Comparison of ENCODE assay signal across 1 cellular context in the genomic region with DNA sequence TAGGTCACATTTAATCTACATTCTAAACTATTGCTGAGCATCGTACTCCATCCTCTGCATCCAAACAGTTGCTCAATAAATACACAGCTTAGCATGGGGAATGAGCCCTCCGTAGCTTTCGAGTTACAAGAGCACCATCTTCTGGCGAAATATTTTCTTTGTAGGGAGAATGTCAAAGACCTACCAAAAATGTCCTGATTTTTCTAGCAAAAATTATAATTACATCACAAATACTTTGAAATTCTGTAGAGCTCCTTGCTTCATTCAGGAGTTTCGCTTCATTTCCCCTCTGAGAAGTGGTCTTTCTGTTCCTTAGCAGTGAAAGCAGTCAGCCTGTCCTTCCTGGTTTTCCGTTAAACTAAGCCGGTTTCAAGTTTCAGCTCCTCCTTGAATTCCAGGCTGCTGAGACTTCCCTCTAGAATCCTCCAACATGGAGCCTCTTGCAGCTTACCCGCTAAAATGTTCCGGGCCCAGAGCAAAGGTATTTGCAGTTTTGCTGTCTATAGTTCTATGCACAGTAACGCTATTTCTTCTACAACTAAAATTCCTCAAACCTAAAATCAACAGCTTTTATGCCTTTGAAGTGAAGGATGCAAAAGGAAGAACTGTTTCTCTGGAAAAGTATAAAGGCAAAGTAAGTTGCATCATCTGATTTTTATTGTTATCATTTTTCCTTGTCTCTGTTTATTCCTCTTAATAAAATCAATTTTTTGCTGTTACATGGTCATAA.
TF ChIP-seq lines count a peak whose summit lies in the region.

A gene with protein sequence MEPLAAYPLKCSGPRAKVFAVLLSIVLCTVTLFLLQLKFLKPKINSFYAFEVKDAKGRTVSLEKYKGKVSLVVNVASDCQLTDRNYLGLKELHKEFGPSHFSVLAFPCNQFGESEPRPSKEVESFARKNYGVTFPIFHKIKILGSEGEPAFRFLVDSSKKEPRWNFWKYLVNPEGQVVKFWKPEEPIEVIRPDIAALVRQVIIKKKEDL (plus strand): TSS at position 409 of the 730 bp plus-strand sequence. CDS start 22 bp downstream, at position 431.

TF ChIP-seq in HEK293, 187 proteins besides CTCF, POLR2A, EP300 and RAD21 (continued from another document):
- TF ChIP-seq SP3 (tag by site-specific recombination; IDR thresholded peaks at IDR 0.05) (0 out of 2 replicates have a peak, but pooled peaks have one; percentile 26), ZFP41 (tag by site-specific recombination; IDR thresholded peaks at IDR 0.05; ENCODE audit: borderline replicate concordance) (no peak), ZNF302 (tag by site-specific recombination; IDR thresholded peaks at IDR 0.05; ENCODE audit: low read depth) (no peak), ZIC2 (tag by site-specific recombination; IDR thresholded peaks at IDR 0.05) (no peak), ZNF664 (tag by site-specific recombination; IDR thresholded peaks at IDR 0.05) (peak; percentile 100), ZNF629 (tag by site-specific recombination; IDR thresholded peaks at IDR 0.05) (no peak), ZBTB17 (tag by site-specific recombination; IDR thresholded peaks at IDR 0.05) (peak; percentile 77), IKZF3 (tag by site-specific recombination; IDR thresholded peaks at IDR 0.05) (peak; percentile 95)
- TF ChIP-seq, protein P1, sequence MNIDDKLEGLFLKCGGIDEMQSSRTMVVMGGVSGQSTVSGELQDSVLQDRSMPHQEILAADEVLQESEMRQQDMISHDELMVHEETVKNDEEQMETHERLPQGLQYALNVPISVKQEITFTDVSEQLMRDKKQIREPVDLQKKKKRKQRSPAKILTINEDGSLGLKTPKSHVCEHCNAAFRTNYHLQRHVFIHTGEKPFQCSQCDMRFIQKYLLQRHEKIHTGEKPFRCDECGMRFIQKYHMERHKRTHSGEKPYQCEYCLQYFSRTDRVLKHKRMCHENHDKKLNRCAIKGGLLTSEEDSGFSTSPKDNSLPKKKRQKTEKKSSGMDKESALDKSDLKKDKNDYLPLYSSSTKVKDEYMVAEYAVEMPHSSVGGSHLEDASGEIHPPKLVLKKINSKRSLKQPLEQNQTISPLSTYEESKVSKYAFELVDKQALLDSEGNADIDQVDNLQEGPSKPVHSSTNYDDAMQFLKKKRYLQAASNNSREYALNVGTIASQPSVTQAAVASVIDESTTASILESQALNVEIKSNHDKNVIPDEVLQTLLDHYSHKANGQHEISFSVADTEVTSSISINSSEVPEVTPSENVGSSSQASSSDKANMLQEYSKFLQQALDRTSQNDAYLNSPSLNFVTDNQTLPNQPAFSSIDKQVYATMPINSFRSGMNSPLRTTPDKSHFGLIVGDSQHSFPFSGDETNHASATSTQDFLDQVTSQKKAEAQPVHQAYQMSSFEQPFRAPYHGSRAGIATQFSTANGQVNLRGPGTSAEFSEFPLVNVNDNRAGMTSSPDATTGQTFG (tag by site-specific recombination; IDR thresholded peaks at IDR 0.05; ENCODE audit: borderline replicate concordance): no peak
TF ChIP-seq in HEK293: peak in this region for 28.
